ENCODE assay signal across 8 cellular contexts in genomic region chrX:14497184-14497666, GRCh38. TPM values are rescaled to one million over a fixed set of nuclear protein-coding genes. Genes with fewer than 3 reads are reported as not detected.
DNase-seq lines count a peak whose midpoint lies in the region; ATAC-seq lines count a peak whose summit lies in the region.

No MANE protein-coding gene starts in this region.

- intact Hi-C loops in activated CD4-positive, alpha-beta T cell treated with anti-CD3 and anti-CD28 coated beads for 36 hours (cut with DNase I, micrococcal nuclease): loop anchor here in 1 of 2 experiments (5.0 kb wide), 1 partner anchor 705 kb away; no protein-coding TSS in a partner anchor

- H3K9ac ChIP-seq in endocrine pancreas (ENCODE audit: control insufficient read depth, insufficient read depth, low read length): no peak overlapping the region

- peaks cover 1% of the 10 kb centered on the region for H3K36me3 Mint-ChIP-seq in activated CD4-positive, alpha-beta T cell treated with anti-CD3 and anti-CD28 coated beads for 36 hours (ENCODE audit: low read depth)
- no peaks in the 10 kb centered on the region for H3K36me3 Mint-ChIP-seq in stimulated activated memory B cell treated with anti-CD40 and anti-IgM and Interleukin-4, amounts not matched to agents 10 μg/mL and 1 μg/mL and 100 μg/mL, for 72 hours

- no peaks in the 10 kb centered on the region for H3K27me3 ChIP-seq in endocrine pancreas (ENCODE audit: control insufficient read depth, insufficient read depth, low read length)

- no peaks in the 10 kb centered on the region for H3K9me3 ChIP-seq in endocrine pancreas (ENCODE audit: control insufficient read depth, low read length)

- ATAC-seq in activated CD4-positive, alpha-beta T cell treated with anti-CD3 and anti-CD28 coated beads for 36 hours: peak; percentile 80
- peak; percentile 75 for ATAC-seq in GM21825 (IDR thresholded peaks at IDR 0.05; ENCODE audit: unreplicated experiment)
- ATAC-seq in stimulated activated memory B cell treated with anti-CD40 and anti-IgM and Interleukin-4, amounts not matched to agents 10 μg/mL and 1 μg/mL and 100 μg/mL, for 72 hours: no peak

- H3K4me1 ChIP-seq in endocrine pancreas (ENCODE audit: control insufficient read depth, insufficient read depth, low read length): no peaks in the 10 kb centered on the region

- DNase-seq in activated CD4-positive, alpha-beta T cell treated with anti-CD3 and anti-CD28 coated beads for 36 hours: peak; percentile 16
- DNase-seq in activated CD4-positive, alpha-beta T cell treated with anti-CD3 and anti-CD28 coated beads for 4 hours: no peak
- peak; percentile 1 for DNase-seq in NCI-H226
- no peak for DNase-seq in DMS153 (lab: John Stamatoyannopoulos, UW)
- no peak for DNase-seq in NCI-H82 treated with DMSO at 0.1 percent for 48 hours (lab: John Stamatoyannopoulos, UW; ENCODE audit: unreplicated experiment)

- H3K4me3 Mint-ChIP-seq in activated CD4-positive, alpha-beta T cell treated with anti-CD3 and anti-CD28 coated beads for 36 hours: peak overlapping the region; percentile 70
- peak overlapping the region; percentile 68 for H3K4me3 Mint-ChIP-seq in stimulated activated memory B cell treated with anti-CD40 and anti-IgM and Interleukin-4, amounts not matched to agents 10 μg/mL and 1 μg/mL and 100 μg/mL, for 72 hours

- H3K27me3 Mint-ChIP-seq in activated CD4-positive, alpha-beta T cell treated with anti-CD3 and anti-CD28 coated beads for 36 hours: no peaks in the 10 kb centered on the region
- no peaks in the 10 kb centered on the region for H3K27me3 Mint-ChIP-seq in stimulated activated memory B cell treated with anti-CD40 and anti-IgM and Interleukin-4, amounts not matched to agents 10 μg/mL and 1 μg/mL and 100 μg/mL, for 72 hours

- POLR2A ChIA-PET in activated CD4-positive, alpha-beta T cell treated with anti-CD3 and anti-CD28 coated beads for 36 hours (lab: Charles Lee): no interaction called here

- no peaks in the 10 kb centered on the region for H3K9me3 Mint-ChIP-seq in activated CD4-positive, alpha-beta T cell treated with anti-CD3 and anti-CD28 coated beads for 36 hours (ENCODE audit: low read depth)
- no peaks in the 10 kb centered on the region for H3K9me3 Mint-ChIP-seq in stimulated activated memory B cell treated with anti-CD40 and anti-IgM and Interleukin-4, amounts not matched to agents 10 μg/mL and 1 μg/mL and 100 μg/mL, for 72 hours

- CTCF ChIA-PET in activated CD4-positive, alpha-beta T cell treated with anti-CD3 and anti-CD28 coated beads for 36 hours (lab: Charles Lee): interaction anchor here (0.6 to 2.0 kb wide), 3 partner anchors 12 to 632 kb away, joined by 3 to 6 read pairs (median 4); no protein-coding TSS in a partner anchor

- peak overlapping the region; percentile 36 for H3K4me3 ChIP-seq in endocrine pancreas (ENCODE audit: control insufficient read depth, insufficient read depth, low read length)

- H3K4me1 Mint-ChIP-seq in activated CD4-positive, alpha-beta T cell treated with anti-CD3 and anti-CD28 coated beads for 36 hours: peaks cover 19% of the 10 kb centered on the region
- peaks cover 11% of the 10 kb centered on the region for H3K4me1 Mint-ChIP-seq in stimulated activated memory B cell treated with anti-CD40 and anti-IgM and Interleukin-4, amounts not matched to agents 10 μg/mL and 1 μg/mL and 100 μg/mL, for 72 hours

- no peaks in the 10 kb centered on the region for H3K36me3 ChIP-seq in endocrine pancreas (ENCODE audit: control insufficient read depth, insufficient read depth, low read length)

- peak overlapping the region; percentile 91 for H3K27ac Mint-ChIP-seq in activated CD4-positive, alpha-beta T cell treated with anti-CD3 and anti-CD28 coated beads for 36 hours
- H3K27ac Mint-ChIP-seq in stimulated activated memory B cell treated with anti-CD40 and anti-IgM and Interleukin-4, amounts not matched to agents 10 μg/mL and 1 μg/mL and 100 μg/mL, for 72 hours: peak overlapping the region; percentile 86

RNA-seq across cellular contexts. Expression of gene GLRA2, which starts 32.1 kb away (rescaled TPM):
- total RNA-seq in activated CD4-positive, alpha-beta T cell treated with anti-CD3 and anti-CD28 coated beads for 36 hours: not detected

Comparison
In these comparisons a context has a peak if more than half of its experiments do, and no peak if none do; other contexts are left out.
1. DNase-seq: peak in activated CD4-positive, alpha-beta T cell treated with anti-CD3 and anti-CD28 coated beads for 36 hours (single experiment) and NCI-H226 (single experiment); none in activated CD4-positive, alpha-beta T cell treated with anti-CD3 and anti-CD28 coated beads for 4 hours (0 of 2), DMS153 (single experiment) and NCI-H82 treated with DMSO at 0.1 percent for 48 hours (single experiment).